Comparison of ENCODE assay signal across 1 cellular context in genomic region chr19:38877781-38878574, GRCh38.
TF ChIP-seq lines count a peak whose summit lies in the region.

TSS of gene RINL (minus strand) at chr19:38878275. CDS start at chr19:38876742, 1,533 bp downstream.

TF ChIP-seq in HepG2, 621 proteins besides CTCF, POLR2A, EP300 and RAD21 (continued from another document):
- TF ChIP-seq SOX5 (CRISPR knock-in tag; IDR thresholded peaks at IDR 0.05; ENCODE audit: borderline replicate concordance) (0 out of 2 replicates have a peak, but pooled peaks have one; percentile 27), ARID4A (CRISPR knock-in tag; IDR thresholded peaks at IDR 0.05; ENCODE audit: borderline replicate concordance) (peak; percentile 62; the same call in 1 of the 2 replicates), DMTF1 (CRISPR knock-in tag; IDR thresholded peaks at IDR 0.05) (0 out of 2 replicates have a peak, but pooled peaks have one; percentile 43), PATZ1 (CRISPR knock-in tag; IDR thresholded peaks at IDR 0.05) (peak; percentile 35; the same call in 1 of the 2 replicates), ZSCAN25 (CRISPR knock-in tag; IDR thresholded peaks at IDR 0.05) (peak; percentile 95), ZBTB38 (CRISPR knock-in tag; IDR thresholded peaks at IDR 0.05) (0 out of 2 replicates have a peak, but pooled peaks have one; percentile 13), GATA4 (IDR thresholded peaks at IDR 0.05; ENCODE audit: borderline replicate concordance, low read depth) (0 out of 2 replicates have a peak, but pooled peaks have one; percentile 20), ZC3H4 (CRISPR knock-in tag; IDR thresholded peaks at IDR 0.05; ENCODE audit: borderline replicate concordance) (no peak), ZBTB10 (CRISPR knock-in tag; IDR thresholded peaks at IDR 0.05; ENCODE audit: borderline replicate concordance) (0 out of 2 replicates have a peak, but pooled peaks have one; percentile 39), GABPB1 (CRISPR knock-in tag; IDR thresholded peaks at IDR 0.05) (peak; percentile 72), KDM2A (CRISPR knock-in tag; IDR thresholded peaks at IDR 0.05; ENCODE audit: borderline replicate concordance, low read depth) (peak; percentile 27; the same call in 1 of the 2 replicates), KLF16 (CRISPR knock-in tag; IDR thresholded peaks at IDR 0.05) (peak in 1 of 2 experiments; percentile 64; a peak in 1 of 4 replicates), ZNF619 (CRISPR knock-in tag; IDR thresholded peaks at IDR 0.05) (peak; percentile 57; the same call in 1 of the 2 replicates), ASH2L (IDR thresholded peaks at IDR 0.05; ENCODE audit: insufficient read length, low read depth, low read length) (peak; percentile 21), NR2F6 (IDR thresholded peaks at IDR 0.05) (no peak), NR2F6 (CRISPR knock-in tag; IDR thresholded peaks at IDR 0.05) (0 out of 2 replicates have a peak, but pooled peaks have one; percentile 14), ZNF367 (CRISPR knock-in tag; IDR thresholded peaks at IDR 0.05; ENCODE audit: borderline replicate concordance) (no peak), ZNF83 (CRISPR knock-in tag; IDR thresholded peaks at IDR 0.05; ENCODE audit: borderline replicate concordance) (no peak), ZNF275 (CRISPR knock-in tag; IDR thresholded peaks at IDR 0.05; ENCODE audit: borderline replicate concordance) (no peak), YEATS2 (CRISPR knock-in tag; IDR thresholded peaks at IDR 0.05; ENCODE audit: borderline replicate concordance) (peak; percentile 61; the same call in 1 of the 2 replicates), HDAC2 (CRISPR knock-in tag; IDR thresholded peaks at IDR 0.05) (peak; percentile 16; the same call in 1 of the 2 replicates), POLR2AphosphoS5 (IDR thresholded peaks at IDR 0.05; ENCODE audit: low read depth, low read length) (peak; percentile 51), MTA1 (CRISPR knock-in tag; IDR thresholded peaks at IDR 0.05; ENCODE audit: borderline replicate concordance) (peak; percentile 48; the same call in 1 of the 2 replicates), ERF (CRISPR knock-in tag; IDR thresholded peaks at IDR 0.05) (no peak), ELF3 (CRISPR knock-in tag; IDR thresholded peaks at IDR 0.05) (peak; percentile 87), PHF8 (CRISPR knock-in tag; IDR thresholded peaks at IDR 0.05) (peak; percentile 51; the same call in 1 of the 2 replicates), ZFY (CRISPR knock-in tag; IDR thresholded peaks at IDR 0.05) (peak; percentile 77), RXRB (CRISPR knock-in tag; IDR thresholded peaks at IDR 0.05; ENCODE audit: borderline replicate concordance) (0 out of 2 replicates have a peak, but pooled peaks have one; percentile 8), ETV5 (CRISPR knock-in tag; IDR thresholded peaks at IDR 0.05; ENCODE audit: borderline replicate concordance) (peak; percentile 48; the same call in 1 of the 2 replicates), ZNF687 (CRISPR knock-in tag; IDR thresholded peaks at IDR 0.05) (peak; percentile 85), REXO4 (CRISPR knock-in tag; IDR thresholded peaks at IDR 0.05; ENCODE audit: borderline replicate concordance) (0 out of 2 replicates have a peak, but pooled peaks have one; percentile 50), HNF4G (IDR thresholded peaks at IDR 0.05; ENCODE audit: borderline replicate concordance, low read depth, low read length) (peak; percentile 17; the same call in 1 of the 2 replicates), HNF4G (CRISPR knock-in tag; IDR thresholded peaks at IDR 0.05; ENCODE audit: borderline replicate concordance, low read depth) (no peak), IRF9 (CRISPR knock-in tag; IDR thresholded peaks at IDR 0.05; ENCODE audit: borderline replicate concordance) (peak; percentile 75; the same call in 1 of the 2 replicates), SRY (CRISPR knock-in tag; IDR thresholded peaks at IDR 0.05) (peak; percentile 56; the same call in 1 of the 2 replicates), IKZF1 (IDR thresholded peaks at IDR 0.05) (no peak)
TF ChIP-seq in HepG2: peak in this region for 67.
